In the genomic region with DNA sequence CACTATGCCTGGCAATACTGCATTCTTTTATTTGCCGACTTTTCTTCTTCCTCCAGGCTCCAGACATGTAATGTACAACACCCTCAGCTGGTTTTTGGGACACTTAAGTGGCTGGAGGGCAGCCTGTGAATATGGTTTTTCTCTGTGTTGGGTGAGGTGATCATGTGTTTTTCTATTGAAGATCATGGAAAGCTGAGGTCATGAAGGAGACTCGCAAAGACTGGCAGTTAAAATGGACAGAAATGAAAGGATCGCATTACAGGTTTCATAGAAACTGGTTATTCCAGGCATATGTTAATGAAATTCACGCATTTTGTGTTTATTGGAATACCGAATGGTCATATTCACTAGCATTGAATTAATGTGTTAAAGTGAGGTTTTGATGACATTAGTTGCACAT, we compare ENCODE assay signal across 20 cellular contexts.
"Had no signal": no experiment of that assay in that cellular context is flagged by ENCODE, and none has a peak within 500 bp of the region (broad histone marks: within the 10 kb centered on the region; RNA-seq: fewer than 3 reads in every experiment).

No MANE protein-coding gene starts in this region.

- H3K27ac ChIP-seq: psoas muscle, right lobe of liver, suprapubic skin, WERI-Rb-1 had no signal

- H3K4me3 Mint-ChIP-seq: activated CD8-positive, alpha-beta T cell treated with anti-CD3 and anti-CD28 coated beads, Interleukin-2, amount 10 ng/mL, durations not matched to agents 7 days and 5 days; dendritic cell treated with granulocyte-macrophage colony-stimulating factor and Interleukin-4, amounts not matched to agents 40 ng/mL and 50 ng/mL, for 4 days; effector memory CD8-positive, alpha-beta T cell; naive thymus-derived CD4-positive, alpha-beta T cell had no signal

- DNase-seq: activated CD4-positive, alpha-beta T cell treated with anti-CD3 and anti-CD28 coated beads for 48 hours; activated CD8-positive, alpha-beta memory T cell treated with anti-CD3 and anti-CD28 coated beads, Interleukin-2, amount 50 U/mL, for 48 hours; activated CD8-positive, alpha-beta T cell treated with anti-CD3 and anti-CD28 coated beads, Interleukin-2, amount 10 ng/mL, durations not matched to agents 7 days and 5 days; activated naive CD4-positive, alpha-beta T cell; anterior cingulate cortex; cerebellar nuclear complex; effector memory CD8-positive, alpha-beta T cell; heart left ventricle; islet precursor cell; naive thymus-derived CD4-positive, alpha-beta T cell; nucleus accumbens; psoas muscle; right lobe of liver; stimulated activated naive CD8-positive, alpha-beta T cell treated with anti-CD3 and anti-CD28 coated beads, Interleukin-15, Interleukin-2, amounts not matched to agents 100 U/mL and 50 U/mL, for 24 hours; trophoblast cell; WERI-Rb-1 had no signal

- H3K9me3 Mint-ChIP-seq: dendritic cell treated with granulocyte-macrophage colony-stimulating factor and Interleukin-4, amounts not matched to agents 40 ng/mL and 50 ng/mL, for 4 days; effector memory CD8-positive, alpha-beta T cell had no signal

- H3K36me3 Mint-ChIP-seq: naive thymus-derived CD4-positive, alpha-beta T cell had no signal

- H3K4me3 ChIP-seq: breast epithelium, heart left ventricle, psoas muscle, right lobe of liver, smooth muscle cell, suprapubic skin had no signal

- H3K27ac Mint-ChIP-seq: activated CD8-positive, alpha-beta T cell treated with anti-CD3 and anti-CD28 coated beads, Interleukin-2, amount 10 ng/mL, durations not matched to agents 7 days and 5 days; dendritic cell treated with granulocyte-macrophage colony-stimulating factor and Interleukin-4, amounts not matched to agents 40 ng/mL and 50 ng/mL, for 4 days; effector memory CD8-positive, alpha-beta T cell; naive thymus-derived CD4-positive, alpha-beta T cell had no signal

- H3K4me1 Mint-ChIP-seq: naive thymus-derived CD4-positive, alpha-beta T cell had no signal

- H3K27me3 Mint-ChIP-seq: dendritic cell treated with granulocyte-macrophage colony-stimulating factor and Interleukin-4, amounts not matched to agents 40 ng/mL and 50 ng/mL, for 4 days had no signal

- H3K27me3 ChIP-seq: breast epithelium, heart left ventricle, right lobe of liver, suprapubic skin had no signal
